16 cellular contexts compared by ENCODE assay signal in the genomic region with DNA sequence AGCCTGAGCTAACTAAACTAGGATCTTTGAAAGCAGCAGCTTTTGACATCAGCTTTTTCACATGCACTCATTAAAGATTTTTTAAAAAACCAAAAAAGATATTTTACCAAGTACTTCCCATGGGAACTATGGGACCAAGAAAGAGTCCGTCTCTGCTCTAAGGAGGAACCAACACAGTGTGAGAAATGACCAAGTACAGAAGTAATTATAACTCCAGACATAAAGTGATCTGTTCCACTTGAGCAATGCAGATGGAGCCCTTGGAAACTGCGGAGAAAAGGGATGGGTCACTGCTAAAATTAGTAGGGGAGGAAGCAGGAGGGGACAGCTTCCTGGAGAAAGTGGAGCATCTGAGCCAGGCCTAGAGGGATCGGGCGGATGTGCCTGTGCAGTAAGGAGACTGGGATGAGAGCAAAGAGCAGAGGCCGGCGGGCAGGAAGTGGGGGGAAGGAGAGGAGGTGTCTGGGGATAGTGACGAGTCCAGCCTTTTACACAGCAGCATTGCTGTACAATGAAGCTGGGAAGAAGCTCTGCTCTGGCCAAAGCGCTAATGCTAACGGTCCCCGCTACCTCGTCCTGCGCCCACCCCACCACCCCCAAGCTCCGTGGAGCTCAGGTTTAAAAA. TPM values are rescaled to one million over a fixed set of nuclear protein-coding genes. Genes with fewer than 3 reads are reported as not detected.
DNase-seq lines count a peak whose midpoint lies in the region; ATAC-seq and TF ChIP-seq lines count a peak whose summit lies in the region.
"Had no signal": no experiment of that assay in that cellular context is flagged by ENCODE, and none has a peak within 500 bp of the region (broad histone marks: within the 10 kb centered on the region; RNA-seq: fewer than 3 reads in every experiment).

No MANE protein-coding gene starts in this region.

- H3K14ac ChIP-seq in neuronal stem cell (ENCODE audit: low read length) = no peak overlapping the region

- H3K9me3 ChIP-seq in MM.1S (replicated peaks; ENCODE audit: insufficient read depth, low read length) (no peaks in the 10 kb centered on the region), neuronal stem cell (replicated peaks in 1 of 2; ENCODE audit: control insufficient read depth in 2 of 2, insufficient read depth in 1 of 2, low read depth in 1 of 2, low read length in 2 of 2) (peaks cover 0 to 7% of the 10 kb centered on the region in 2 donors)
- H3K9me3 ChIP-seq: lower lobe of right lung had no signal

- no peak overlapping the region for H3K23ac ChIP-seq in neuronal stem cell (ENCODE audit: low read depth, low read length, poor library complexity)

- H3K27ac ChIP-seq in MM.1S (ENCODE audit: low read length) (peak overlapping the region; percentile 96), neuronal stem cell (replicated peaks; ENCODE audit: low read length) (no peak overlapping the region)
- H3K27ac ChIP-seq: lower lobe of right lung had no signal

- H3K79me2 ChIP-seq in MM.1S (ENCODE audit: low read length) = no peaks in the 10 kb centered on the region

- DNase-seq in BJ (ENCODE audit: low read depth) (peak; percentile 9), MM.1S (no peak), fibroblast of villous mesenchyme (ENCODE audit: low read depth) (peak; percentile 68), neuronal stem cell (ENCODE audit: low spot score) (no peak), NCI-H2171 (lab: John Stamatoyannopoulos, UW) (no peak)
- no peak for DNase-seq in stimulated activated CD4-positive, alpha-beta T cell treated with anti-CD3 and anti-CD28 coated beads, Interleukin-15, amount 100 ng/mL, for 24 hours
- DNase-seq: amniotic stem cell; C1 segment of cervical spinal cord; effector CD4-positive, alpha-beta T cell; glutamatergic neuron; lower lobe of right lung; NCI-H1417 had no signal

- H3K27me3 ChIP-seq in BJ (ENCODE audit: control insufficient read depth, insufficient read depth, low read length) = peaks cover 6% of the 10 kb centered on the region
- H3K27me3 ChIP-seq in MM.1S (replicated peaks; ENCODE audit: insufficient read depth, low read length) = no peaks in the 10 kb centered on the region
- H3K27me3 ChIP-seq in neuronal stem cell (ENCODE audit: control insufficient read depth in 3 of 3, insufficient read depth in 3 of 3, low read depth in 1 of 3, low read length in 3 of 3) = no peaks in the 10 kb centered on the region

- CTCF ChIA-PET in BJ (lab: Yijun Ruan, JAX) = interaction anchor here (1.2 kb wide), 1 partner anchor 48 kb away, joined by 4 read pairs; no protein-coding TSS in a partner anchor

- H2AFZ ChIP-seq in MM.1S (ENCODE audit: low read length) (no peak overlapping the region), neuronal stem cell (ENCODE audit: low read length) (peak overlapping the region; percentile 61)

- peaks cover 49% of the 10 kb centered on the region for H3K4me1 ChIP-seq in MM.1S (ENCODE audit: low read length)
- H3K4me1 ChIP-seq in neuronal stem cell (ENCODE audit: control insufficient read depth in 2 of 2, insufficient read depth in 1 of 2, low read depth in 1 of 2, low read length in 2 of 2) = peaks cover 23 to 48% of the 10 kb centered on the region in 2 donors

- no peak overlapping the region for H2BK15ac ChIP-seq in neuronal stem cell (ENCODE audit: low read length)

- H3K36me3 ChIP-seq in BJ (ENCODE audit: control insufficient read depth, insufficient read depth, low read length) (no peaks in the 10 kb centered on the region), MM.1S (replicated peaks; ENCODE audit: insufficient read depth, low read length) (no peaks in the 10 kb centered on the region), neuronal stem cell (replicated peaks in 1 of 2; ENCODE audit: control insufficient read depth in 2 of 2, insufficient read depth in 2 of 2, low read length in 2 of 2) (no peaks in the 10 kb centered on the region)
- H3K36me3 ChIP-seq: lower lobe of right lung had no signal

- H3K9ac ChIP-seq in MM.1S (ENCODE audit: low read length) = peak overlapping the region; percentile 73; the same call in 1 of the 2 replicates
- no peak overlapping the region for H3K9ac ChIP-seq in neuronal stem cell (ENCODE audit: low read depth, low read length, poor library complexity)

- no peaks in the 10 kb centered on the region for H4K20me1 ChIP-seq in MM.1S (ENCODE audit: insufficient read depth, low read length)

- TF ChIP-seq CTCF in BJ (IDR thresholded peaks at IDR 0.05; ENCODE audit: insufficient read depth, low read depth, low read length) = no peak
- no peak for TF ChIP-seq CTCF in MM.1S (IDR thresholded peaks at IDR 0.05; ENCODE audit: low read length)
- TF ChIP-seq CTCF in fibroblast of villous mesenchyme (IDR thresholded peaks at IDR 0.05; ENCODE audit: insufficient read depth, low read depth, low read length) = no peak

- H2AK5ac ChIP-seq in neuronal stem cell (ENCODE audit: low read depth, low read length) = no peak overlapping the region

- H3K4me2 ChIP-seq in MM.1S (ENCODE audit: low read depth, low read length) (peak overlapping the region; percentile 63), neuronal stem cell (ENCODE audit: insufficient read depth, low read length, poor library complexity, severe bottlenecking) (no peak overlapping the region)

- WGBS in neuronal stem cell (ENCODE audit: extremely low coverage in 2 of 2, insufficient read length in 2 of 2, insufficient replicate concordance in 1 of 2), 2 donors = no CpG with 5 or more reads among the region's 13 CpGs

- H4K91ac ChIP-seq in neuronal stem cell (ENCODE audit: low read depth, low read length, poor library complexity) = no peak overlapping the region

- peaks cover 33% of the 10 kb centered on the region for H3F3A ChIP-seq in MM.1S (ENCODE audit: insufficient read depth, low read length)

- no peaks in the 10 kb centered on the region for H3K9me2 ChIP-seq in MM.1S (replicated peaks; ENCODE audit: insufficient read depth, low read length)

- H3K4ac ChIP-seq in neuronal stem cell (ENCODE audit: low read length) = no peak overlapping the region

- no peak overlapping the region for H2BK120ac ChIP-seq in neuronal stem cell (ENCODE audit: low read depth, low read length)

- H3K4me3 ChIP-seq in BJ (ENCODE audit: low read depth, low read length) = no peak overlapping the region
- H3K4me3 ChIP-seq in MM.1S (ENCODE audit: low read length) = no peak overlapping the region
- H3K4me3 ChIP-seq in fibroblast of villous mesenchyme (ENCODE audit: low read depth, low read length) = no peak overlapping the region
- no peak overlapping the region for H3K4me3 ChIP-seq in neuronal stem cell (ENCODE audit: low read length in 2 of 2)
- H3K4me3 ChIP-seq: lower lobe of right lung had no signal

- no peak overlapping the region for H3K18ac ChIP-seq in neuronal stem cell (ENCODE audit: low read length)

- no peaks in the 10 kb centered on the region for H3K79me1 ChIP-seq in neuronal stem cell (ENCODE audit: low read depth, low read length)

- ATAC-seq in GM21515 (IDR thresholded peaks at IDR 0.05; ENCODE audit: unreplicated experiment) (no peak), HG02884 (IDR thresholded peaks at IDR 0.05; ENCODE audit: unreplicated experiment) (no peak)
- ATAC-seq: HCT116; stimulated activated effector memory CD8-positive, alpha-beta T cell treated with anti-CD3 and anti-CD28 coated beads, Interleukin-12 subunit alpha, Interleukin-12 subunit beta, amount 100 ng/mL, for 72 hours had no signal

- H4K8ac ChIP-seq in neuronal stem cell (ENCODE audit: low read depth, low read length) = no peak overlapping the region

- no peak overlapping the region for H2BK12ac ChIP-seq in neuronal stem cell (ENCODE audit: low read length)

- no peak overlapping the region for H2BK5ac ChIP-seq in neuronal stem cell (ENCODE audit: low read length)

- POLR2A ChIA-PET in BJ (lab: Charles Lee) = no interaction called here

RNA-seq across cellular contexts. Expression of gene HES1, which starts 53.2 kb away (rescaled TPM):
- 11.0 and 16.2 TPM in 2 replicates for polyA plus RNA-seq in BJ (2011; rRNA removed)
- polyA minus RNA-seq in BJ (2011; rRNA and poly(A)+ RNA removed) = 15.2 and 16.9 TPM in 2 replicates
- 5.8 and 13.4 TPM in 2 replicates for total RNA-seq in fibroblast of villous mesenchyme
- polyA plus RNA-seq in neuronal stem cell (2013, experiment 1 of 2) = 29.1 TPM
- 30.9 TPM for polyA plus RNA-seq in neuronal stem cell (2013, experiment 2 of 2)

Comparison
In these comparisons a context has a peak if more than half of its experiments do, and no peak if none do; other contexts are left out.
1. DNase-seq: peak in BJ (single experiment) and fibroblast of villous mesenchyme (single experiment); none in MM.1S (single experiment), neuronal stem cell (single experiment), NCI-H2171 (single experiment) and stimulated activated CD4-positive, alpha-beta T cell treated with anti-CD3 and anti-CD28 coated beads, Interleukin-15, amount 100 ng/mL, for 24 hours (single experiment).